ENCODE assay signal across 1 cellular context in genomic region chr20:57592263-57593092, GRCh38.
A peak's percentile ranks its signal among the peaks of the same experiment; 100 is the strongest.
TF ChIP-seq lines count a peak whose summit lies in the region.

No MANE protein-coding gene starts in this region.

TF ChIP-seq in HepG2, 621 proteins besides CTCF, POLR2A, EP300 and RAD21 (continued from another document and continues in another):
- no peak for TF ChIP-seq E2F1 (CRISPR knock-in tag; IDR thresholded peaks at IDR 0.05)
- TF ChIP-seq UBTF (CRISPR knock-in tag; IDR thresholded peaks at IDR 0.05), result 0 out of 2 replicates have a peak, but pooled peaks have one; percentile 23
- no peak for TF ChIP-seq CBX2 (IDR thresholded peaks at IDR 0.05; ENCODE audit: low read depth, low read length)
- TF ChIP-seq CBX2 (CRISPR knock-in tag; IDR thresholded peaks at IDR 0.05; ENCODE audit: low read depth), result no peak
- no peak for TF ChIP-seq CCAR2 (optimal IDR thresholded peaks at IDR 0.05; ENCODE audit: low read depth, low read length)
- TF ChIP-seq BCL6 (CRISPR knock-in tag; IDR thresholded peaks at IDR 0.05), result peak; percentile 24; the same call in 1 of the 2 replicates
- no peak for TF ChIP-seq ZNF615 (CRISPR knock-in tag; IDR thresholded peaks at IDR 0.05; ENCODE audit: borderline replicate concordance)
- peak; percentile 38; the same call in 1 of the 2 replicates for TF ChIP-seq HMG20A (CRISPR knock-in tag; IDR thresholded peaks at IDR 0.05; ENCODE audit: borderline replicate concordance)
- peak; percentile 70; the same call in 1 of the 2 replicates for TF ChIP-seq ZNF891 (CRISPR knock-in tag; IDR thresholded peaks at IDR 0.05)
- TF ChIP-seq DNMT1 (CRISPR knock-in tag; IDR thresholded peaks at IDR 0.05), result no peak
- TF ChIP-seq GATAD1 (CRISPR knock-in tag; IDR thresholded peaks at IDR 0.05), result peak; percentile 14; the same call in 1 of the 2 replicates
- TF ChIP-seq ZNF441 (CRISPR knock-in tag; IDR thresholded peaks at IDR 0.05; ENCODE audit: borderline replicate concordance), result no peak; the same call in 1 of the 2 replicates
- TF ChIP-seq BRCA1 (CRISPR knock-in tag; IDR thresholded peaks at IDR 0.05), result no peak
- no peak for TF ChIP-seq SETDB1 (CRISPR knock-in tag; IDR thresholded peaks at IDR 0.05; ENCODE audit: borderline replicate concordance)
- 0 out of 2 replicates have a peak, but pooled peaks have one; percentile 24 for TF ChIP-seq MEF2D (CRISPR knock-in tag; IDR thresholded peaks at IDR 0.05)
- peak; percentile 81 for TF ChIP-seq ZNF687 (CRISPR knock-in tag; IDR thresholded peaks at IDR 0.05)
- TF ChIP-seq, protein P1, sequence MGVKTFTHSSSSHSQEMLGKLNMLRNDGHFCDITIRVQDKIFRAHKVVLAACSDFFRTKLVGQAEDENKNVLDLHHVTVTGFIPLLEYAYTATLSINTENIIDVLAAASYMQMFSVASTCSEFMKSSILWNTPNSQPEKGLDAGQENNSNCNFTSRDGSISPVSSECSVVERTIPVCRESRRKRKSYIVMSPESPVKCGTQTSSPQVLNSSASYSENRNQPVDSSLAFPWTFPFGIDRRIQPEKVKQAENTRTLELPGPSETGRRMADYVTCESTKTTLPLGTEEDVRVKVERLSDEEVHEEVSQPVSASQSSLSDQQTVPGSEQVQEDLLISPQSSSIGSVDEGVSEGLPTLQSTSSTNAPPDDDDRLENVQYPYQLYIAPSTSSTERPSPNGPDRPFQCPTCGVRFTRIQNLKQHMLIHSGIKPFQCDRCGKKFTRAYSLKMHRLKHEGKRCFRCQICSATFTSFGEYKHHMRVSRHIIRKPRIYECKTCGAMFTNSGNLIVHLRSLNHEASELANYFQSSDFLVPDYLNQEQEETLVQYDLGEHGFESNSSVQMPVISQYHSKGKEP (CRISPR knock-in tag; IDR thresholded peaks at IDR 0.05), result no peak
- no peak for TF ChIP-seq PRPF4 (IDR thresholded peaks at IDR 0.05; ENCODE audit: low read depth, low read length, poor library complexity, severe bottlenecking)
- peak; percentile 62; the same call in 1 of the 2 replicates for TF ChIP-seq ZNF501 (CRISPR knock-in tag; IDR thresholded peaks at IDR 0.05)
- TF ChIP-seq ERF (CRISPR knock-in tag; IDR thresholded peaks at IDR 0.05), result peak; percentile 42; the same call in 1 of the 2 replicates
- TF ChIP-seq NR2F2 (IDR thresholded peaks at IDR 0.05; ENCODE audit: borderline replicate concordance, low read depth), result no peak
- 0 out of 2 replicates have a peak, but pooled peaks have one; percentile 19 for TF ChIP-seq THAP11 (CRISPR knock-in tag; IDR thresholded peaks at IDR 0.05)
- TF ChIP-seq REPIN1 (CRISPR knock-in tag; IDR thresholded peaks at IDR 0.05; ENCODE audit: borderline replicate concordance, low read depth), result 0 out of 2 replicates have a peak, but pooled peaks have one; percentile 31
- TF ChIP-seq ZNF318 (CRISPR knock-in tag; IDR thresholded peaks at IDR 0.05), result 0 out of 2 replicates have a peak, but pooled peaks have one; percentile 17
- no peak for TF ChIP-seq ZSCAN5A (CRISPR knock-in tag; IDR thresholded peaks at IDR 0.05; ENCODE audit: borderline replicate concordance)
- peak; percentile 63 for TF ChIP-seq TEAD3 (CRISPR knock-in tag; optimal IDR thresholded peaks at IDR 0.05; ENCODE audit: borderline replicate concordance)
- 0 out of 2 replicates have a peak, but pooled peaks have one; percentile 59 for TF ChIP-seq ZNF547 (CRISPR knock-in tag; IDR thresholded peaks at IDR 0.05)
- TF ChIP-seq NCOR1 (IDR thresholded peaks at IDR 0.05; ENCODE audit: borderline replicate concordance, low read length), result peak; percentile 90
- peak; percentile 84 for TF ChIP-seq HNF4G (IDR thresholded peaks at IDR 0.05; ENCODE audit: borderline replicate concordance, low read depth, low read length)
- peak; percentile 32; the same call in 1 of the 2 replicates for TF ChIP-seq HNF4G (CRISPR knock-in tag; IDR thresholded peaks at IDR 0.05; ENCODE audit: borderline replicate concordance, low read depth)
- TF ChIP-seq CBX5 (CRISPR knock-in tag; IDR thresholded peaks at IDR 0.05; ENCODE audit: borderline replicate concordance), result no peak
- TF ChIP-seq PRDM10 (CRISPR knock-in tag; IDR thresholded peaks at IDR 0.05; ENCODE audit: low read depth), result no peak
- TF ChIP-seq PAX8 (CRISPR knock-in tag; IDR thresholded peaks at IDR 0.05; ENCODE audit: borderline replicate concordance), result peak; percentile 67; the same call in 1 of the 2 replicates
